11 cellular contexts compared by ENCODE assay signal in the genomic region with DNA sequence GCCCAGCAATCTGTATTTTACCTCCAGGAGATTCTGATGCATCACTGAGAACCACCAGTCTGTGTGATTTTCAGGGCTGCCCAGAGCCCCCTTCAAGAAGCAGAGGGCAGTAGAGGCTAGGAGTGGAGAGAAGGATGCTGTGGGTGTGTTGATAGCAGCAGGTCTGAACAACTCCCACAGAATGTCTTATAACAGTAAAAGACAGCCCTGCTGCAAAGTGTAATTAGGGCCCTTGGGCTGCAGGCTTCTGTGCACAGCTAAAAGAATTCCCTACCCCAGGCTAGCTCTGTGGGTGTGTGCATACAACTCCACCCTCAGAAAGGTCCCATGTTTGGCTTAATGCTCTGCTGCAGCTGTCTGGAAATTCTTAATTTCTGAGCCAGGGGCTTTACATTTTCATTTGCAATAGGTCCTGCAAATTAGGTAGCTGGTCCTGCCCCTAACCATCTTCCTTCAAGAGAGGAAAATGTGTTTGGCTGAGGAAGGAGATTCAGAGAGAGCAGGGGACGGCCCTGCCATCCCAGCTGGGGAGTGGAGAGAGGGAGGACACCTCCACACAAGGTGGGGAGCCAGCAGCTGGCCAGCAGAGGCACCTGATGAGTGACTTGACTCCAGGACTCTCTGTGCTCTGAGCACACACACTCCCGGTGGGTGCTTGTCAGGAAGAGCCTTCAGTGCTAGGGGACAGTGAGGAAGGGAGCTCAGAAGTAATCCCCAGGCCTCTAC. TPM values are rescaled to one million over a fixed set of nuclear protein-coding genes. Genes with fewer than 3 reads are reported as not detected.
DNase-seq lines count a peak whose midpoint lies in the region; ATAC-seq, FAIRE-seq and TF ChIP-seq lines count a peak whose summit lies in the region.
"Had no signal": no experiment of that assay in that cellular context is flagged by ENCODE, and none has a peak within 500 bp of the region (broad histone marks: within the 10 kb centered on the region; RNA-seq: fewer than 3 reads in every experiment).

No MANE protein-coding gene starts in this region.

- no peak overlapping the region for H2AFZ ChIP-seq in IMR-90 (replicated peaks; ENCODE audit: low read length, poor library complexity)

- H3K4ac ChIP-seq in IMR-90 (ENCODE audit: low read depth, low read length): no peak overlapping the region

- no CpG with 5 or more reads among the region's 2 CpGs for WGBS in IMR-90 (ENCODE audit: extremely low coverage in 2 of 2, insufficient read length in 1 of 2), 2 experiments
- 52 to 57% methylated on average over 2 of the region's 2 CpGs for WGBS in lower leg skin, 2 donors

- in situ Hi-C loops in IMR-90 (cut with MboI; ENCODE audit: low sequenced_read_pairs): loop anchor here (10.0 to 25.0 kb wide), 3 partner anchors 366 to 1202 kb away; a partner anchor contains a TSS

- intact Hi-C loops in IMR-90 (cut with micrococcal nuclease) (loop anchor here (10.0 kb wide), 1 partner anchor 546 kb away; a partner anchor contains a TSS), lower leg skin (cut with DNase I; ENCODE audit: low total_unique reads) (loop anchor here (10.0 kb wide), 1 partner anchor 276 kb away; no protein-coding TSS in a partner anchor)

- POLR2A ChIA-PET in IMR-90 (lab: Charles Lee; ENCODE audit: unreplicated experiment): no interaction called here

- no peak overlapping the region for H3K18ac ChIP-seq in IMR-90 (ENCODE audit: low read depth, low read length)

- no peak overlapping the region for H3K9ac ChIP-seq in IMR-90 (ENCODE audit: low read depth, low read length)

- no peak overlapping the region for H3K23ac ChIP-seq in IMR-90 (ENCODE audit: low read depth, low read length)

- H2AK9ac ChIP-seq in IMR-90 (replicated peaks; ENCODE audit: low read depth, low read length, poor library complexity): peak overlapping the region; percentile 1

- H4K5ac ChIP-seq in IMR-90 (ENCODE audit: low read depth, low read length): no peak overlapping the region

- peaks cover 4% of the 10 kb centered on the region for H4K20me1 ChIP-seq in IMR-90 (ENCODE audit: insufficient read depth, low read length)

- H3K56ac ChIP-seq in IMR-90 (ENCODE audit: extremely low read depth, insufficient read depth, low read length): no peak overlapping the region

- H4K91ac ChIP-seq in IMR-90 (ENCODE audit: insufficient read depth, low read depth, low read length): no peak overlapping the region

- no peaks in the 10 kb centered on the region for H3K9me3 ChIP-seq in BE2C
- H3K9me3 ChIP-seq in IMR-90 (ENCODE audit: control insufficient read depth, insufficient read depth, low read length): no peaks in the 10 kb centered on the region
- H3K9me3 ChIP-seq: neutrophil had no signal

- H3K4me1 ChIP-seq in BE2C (0 out of 2 replicates have a peak, but pooled peaks cover 1% of the 10 kb centered on the region), IMR-90 (ENCODE audit: control insufficient read depth, insufficient read depth, low read length) (peaks cover 9% of the 10 kb centered on the region)

- dilution Hi-C loops in IMR-90 (cut with HindIII; ENCODE audit: low sequenced_read_pairs, unreplicated experiment): no loop called here

- H3K4me3 ChIP-seq in BE2C (ENCODE audit: low read depth, low read length) (no peak overlapping the region), IMR-90 (ENCODE audit: insufficient read depth, low read depth, low read length) (no peak overlapping the region), bronchial epithelial cell (ENCODE audit: low read depth, low read length) (no peak overlapping the region), lower leg skin (ENCODE audit: low read depth, poor library complexity, severe bottlenecking) (no peak overlapping the region)

- H2BK120ac ChIP-seq in IMR-90 (ENCODE audit: low read depth, low read length): no peak overlapping the region

- TF ChIP-seq CTCF in BE2C (IDR thresholded peaks at IDR 0.05; ENCODE audit: low read depth, low read length) (peak; percentile 41), IMR-90 (conservative IDR thresholded peaks at IDR 0.05; ENCODE audit: low read depth, low read length) (no peak; the same call in 1 of the 2 replicates), bronchial epithelial cell (IDR thresholded peaks at IDR 0.05; ENCODE audit: insufficient read depth, low read length, severe bottlenecking) (peak; percentile 7), lower leg skin (IDR thresholded peaks at IDR 0.05) (no peak)

- no peak overlapping the region for H2AK5ac ChIP-seq in IMR-90 (ENCODE audit: low read depth, low read length)

- BruUV-seq in IMR-90 (replicated peaks; lab: Mats Ljungman, UMichigan): no TSS peak

- ATAC-seq in IMR-90 (ENCODE audit: low read depth): no peak
- ATAC-seq in HG02884 (IDR thresholded peaks at IDR 0.05; ENCODE audit: unreplicated experiment): no peak

- H2BK5ac ChIP-seq in IMR-90 (ENCODE audit: low read depth, low read length, poor library complexity, severe bottlenecking): no peak overlapping the region

- H3K9me1 ChIP-seq in IMR-90 (ENCODE audit: insufficient read depth, low read length): peaks cover 8% of the 10 kb centered on the region

- no peak overlapping the region for H2BK20ac ChIP-seq in IMR-90 (ENCODE audit: low read depth, low read length)

- no peaks in the 10 kb centered on the region for H3K36me3 ChIP-seq in BE2C
- no peaks in the 10 kb centered on the region for H3K36me3 ChIP-seq in IMR-90 (ENCODE audit: control insufficient read depth, insufficient read depth, low read length)
- H3K36me3 ChIP-seq in bronchial epithelial cell (ENCODE audit: control insufficient read depth, insufficient read depth, low read length): no peaks in the 10 kb centered on the region
- H3K36me3 ChIP-seq: neutrophil had no signal

- no peak for FAIRE-seq in bronchial epithelial cell (lab: Jason Lieb, UNC)

- CTCF ChIA-PET in IMR-90 (lab: Yijun Ruan, JAX): interaction anchor here (1.0 kb wide), 1 partner anchor 225 kb away, joined by 3 read pairs; no protein-coding TSS in a partner anchor

- TF ChIP-seq POLR2A in IMR-90 (IDR thresholded peaks at IDR 0.05; ENCODE audit: low read depth, low read length) (no peak), lower leg skin (IDR thresholded peaks at IDR 0.05) (no peak)

- no peak overlapping the region for H4K8ac ChIP-seq in IMR-90 (ENCODE audit: low read depth in 2 of 2, low read length in 2 of 2)

- TF ChIP-seq RAD21 in IMR-90 (IDR thresholded peaks at IDR 0.05; ENCODE audit: low read length): peak; percentile 32; the same call in 1 of the 2 replicates

- H3K27me3 ChIP-seq in BE2C (no peaks in the 10 kb centered on the region), IMR-90 (ENCODE audit: control insufficient read depth, insufficient read depth, low read length) (no peaks in the 10 kb centered on the region), bronchial epithelial cell (ENCODE audit: control insufficient read depth, insufficient read depth, low read length) (peaks cover 68% of the 10 kb centered on the region)

- DNase-seq in BE2C (no peak), IMR-90 (peak; percentile 23), bronchial epithelial cell (ENCODE audit: low read depth) (peak; percentile 19), lower leg skin (ENCODE audit: low spot score in 2 of 2) (peak; percentile 14 to 67), UCSD-AML1 (lab: John Stamatoyannopoulos, UW; ENCODE audit: unreplicated experiment) (no peak), mucosa of gallbladder (ENCODE audit: low spot score) (no peak)
- DNase-seq in activated CD4-positive, alpha-beta T cell treated with anti-CD3 and anti-CD28 coated beads, Interleukin-2, amount 50 U/mL, for 48 hours: no peak
- DNase-seq: MV-4-11; stimulated activated CD4-positive, alpha-beta T cell treated with anti-CD3 and anti-CD28 coated beads, Interleukin-2, amount 100 ng/mL, for 48 hours had no signal

- H3K14ac ChIP-seq in IMR-90 (replicated peaks; ENCODE audit: low read depth, low read length): no peak overlapping the region

- no peaks in the 10 kb centered on the region for H3K79me1 ChIP-seq in IMR-90 (ENCODE audit: low read depth in 1 of 2, low read length in 2 of 2)

- H3K4me2 ChIP-seq in IMR-90 (ENCODE audit: low read depth, low read length): no peak overlapping the region

- H2BK15ac ChIP-seq in IMR-90 (ENCODE audit: low read depth, low read length): no peak overlapping the region

- H3K27ac ChIP-seq in IMR-90 (ENCODE audit: insufficient read depth, low read length): no peak overlapping the region
- H3K27ac ChIP-seq: neutrophil had no signal

TF ChIP-seq in IMR-90, 13 proteins besides CTCF, POLR2A, EP300 and RAD21:
- TF ChIP-seq SMC3 (IDR thresholded peaks at IDR 0.05; ENCODE audit: low read depth, low read length): peak; percentile 23; the same call in 1 of the 2 replicates
- TF ChIP-seq CHD1 (IDR thresholded peaks at IDR 0.05; ENCODE audit: low read depth, low read length): no peak

RNA-seq across cellular contexts. Expression of a gene that starts 43.3 kb away (rescaled TPM):
- polyA plus RNA-seq in BE2C (2012; ENCODE audit: insufficient read depth, insufficient read length, low read depth): 4.9 TPM
- total RNA-seq in IMR-90 (2012; rRNA removed) (0.18 and 0.28 TPM in 2 replicates), bronchial epithelial cell (under 0.01 and 0.13 TPM in 2 replicates), lower leg skin (1 to 10 TPM in 1 of 4 donors, under 1 TPM in 3; 0.30 to 1.1 (median 0.65) TPM), mucosa of gallbladder (8.4 TPM)
- 1.2 and 1.4 TPM in 2 replicates for polyA plus RNA-seq in IMR-90 (2012; rRNA removed)
- polyA plus RNA-seq in IMR-90 (2012; cell fraction: cytosol; rRNA removed): 0.84 and 1.3 TPM in 2 replicates
- 0.74 and 1.2 TPM in 2 replicates for polyA plus RNA-seq in IMR-90 (2012; cell fraction: nucleus; rRNA removed; ENCODE audit: low replicate concordance)

Comparison
In these comparisons a context has a peak if more than half of its experiments do, and no peak if none do; other contexts are left out.
1. DNase-seq: peak in IMR-90 (single experiment), bronchial epithelial cell (single experiment) and lower leg skin (2 of 2); none in BE2C (single experiment), UCSD-AML1 (single experiment), activated CD4-positive, alpha-beta T cell treated with anti-CD3 and anti-CD28 coated beads, Interleukin-2, amount 50 U/mL, for 48 hours (0 of 2) and mucosa of gallbladder (single experiment).
2. CTCF ChIP-seq: peak in BE2C (single experiment) and bronchial epithelial cell (single experiment); none in IMR-90 (single experiment) and lower leg skin (0 of 3).